Comparison of ENCODE assay signal across 1 cellular context in genomic region chr15:88509964-88510363, GRCh38.
TF ChIP-seq lines count a peak whose summit lies in the region.

No MANE protein-coding gene starts in this region.

TF ChIP-seq in GM23338, 12 proteins besides CTCF, POLR2A, EP300 and RAD21 (continued from another document):
- TF ChIP-seq, protein P1, sequence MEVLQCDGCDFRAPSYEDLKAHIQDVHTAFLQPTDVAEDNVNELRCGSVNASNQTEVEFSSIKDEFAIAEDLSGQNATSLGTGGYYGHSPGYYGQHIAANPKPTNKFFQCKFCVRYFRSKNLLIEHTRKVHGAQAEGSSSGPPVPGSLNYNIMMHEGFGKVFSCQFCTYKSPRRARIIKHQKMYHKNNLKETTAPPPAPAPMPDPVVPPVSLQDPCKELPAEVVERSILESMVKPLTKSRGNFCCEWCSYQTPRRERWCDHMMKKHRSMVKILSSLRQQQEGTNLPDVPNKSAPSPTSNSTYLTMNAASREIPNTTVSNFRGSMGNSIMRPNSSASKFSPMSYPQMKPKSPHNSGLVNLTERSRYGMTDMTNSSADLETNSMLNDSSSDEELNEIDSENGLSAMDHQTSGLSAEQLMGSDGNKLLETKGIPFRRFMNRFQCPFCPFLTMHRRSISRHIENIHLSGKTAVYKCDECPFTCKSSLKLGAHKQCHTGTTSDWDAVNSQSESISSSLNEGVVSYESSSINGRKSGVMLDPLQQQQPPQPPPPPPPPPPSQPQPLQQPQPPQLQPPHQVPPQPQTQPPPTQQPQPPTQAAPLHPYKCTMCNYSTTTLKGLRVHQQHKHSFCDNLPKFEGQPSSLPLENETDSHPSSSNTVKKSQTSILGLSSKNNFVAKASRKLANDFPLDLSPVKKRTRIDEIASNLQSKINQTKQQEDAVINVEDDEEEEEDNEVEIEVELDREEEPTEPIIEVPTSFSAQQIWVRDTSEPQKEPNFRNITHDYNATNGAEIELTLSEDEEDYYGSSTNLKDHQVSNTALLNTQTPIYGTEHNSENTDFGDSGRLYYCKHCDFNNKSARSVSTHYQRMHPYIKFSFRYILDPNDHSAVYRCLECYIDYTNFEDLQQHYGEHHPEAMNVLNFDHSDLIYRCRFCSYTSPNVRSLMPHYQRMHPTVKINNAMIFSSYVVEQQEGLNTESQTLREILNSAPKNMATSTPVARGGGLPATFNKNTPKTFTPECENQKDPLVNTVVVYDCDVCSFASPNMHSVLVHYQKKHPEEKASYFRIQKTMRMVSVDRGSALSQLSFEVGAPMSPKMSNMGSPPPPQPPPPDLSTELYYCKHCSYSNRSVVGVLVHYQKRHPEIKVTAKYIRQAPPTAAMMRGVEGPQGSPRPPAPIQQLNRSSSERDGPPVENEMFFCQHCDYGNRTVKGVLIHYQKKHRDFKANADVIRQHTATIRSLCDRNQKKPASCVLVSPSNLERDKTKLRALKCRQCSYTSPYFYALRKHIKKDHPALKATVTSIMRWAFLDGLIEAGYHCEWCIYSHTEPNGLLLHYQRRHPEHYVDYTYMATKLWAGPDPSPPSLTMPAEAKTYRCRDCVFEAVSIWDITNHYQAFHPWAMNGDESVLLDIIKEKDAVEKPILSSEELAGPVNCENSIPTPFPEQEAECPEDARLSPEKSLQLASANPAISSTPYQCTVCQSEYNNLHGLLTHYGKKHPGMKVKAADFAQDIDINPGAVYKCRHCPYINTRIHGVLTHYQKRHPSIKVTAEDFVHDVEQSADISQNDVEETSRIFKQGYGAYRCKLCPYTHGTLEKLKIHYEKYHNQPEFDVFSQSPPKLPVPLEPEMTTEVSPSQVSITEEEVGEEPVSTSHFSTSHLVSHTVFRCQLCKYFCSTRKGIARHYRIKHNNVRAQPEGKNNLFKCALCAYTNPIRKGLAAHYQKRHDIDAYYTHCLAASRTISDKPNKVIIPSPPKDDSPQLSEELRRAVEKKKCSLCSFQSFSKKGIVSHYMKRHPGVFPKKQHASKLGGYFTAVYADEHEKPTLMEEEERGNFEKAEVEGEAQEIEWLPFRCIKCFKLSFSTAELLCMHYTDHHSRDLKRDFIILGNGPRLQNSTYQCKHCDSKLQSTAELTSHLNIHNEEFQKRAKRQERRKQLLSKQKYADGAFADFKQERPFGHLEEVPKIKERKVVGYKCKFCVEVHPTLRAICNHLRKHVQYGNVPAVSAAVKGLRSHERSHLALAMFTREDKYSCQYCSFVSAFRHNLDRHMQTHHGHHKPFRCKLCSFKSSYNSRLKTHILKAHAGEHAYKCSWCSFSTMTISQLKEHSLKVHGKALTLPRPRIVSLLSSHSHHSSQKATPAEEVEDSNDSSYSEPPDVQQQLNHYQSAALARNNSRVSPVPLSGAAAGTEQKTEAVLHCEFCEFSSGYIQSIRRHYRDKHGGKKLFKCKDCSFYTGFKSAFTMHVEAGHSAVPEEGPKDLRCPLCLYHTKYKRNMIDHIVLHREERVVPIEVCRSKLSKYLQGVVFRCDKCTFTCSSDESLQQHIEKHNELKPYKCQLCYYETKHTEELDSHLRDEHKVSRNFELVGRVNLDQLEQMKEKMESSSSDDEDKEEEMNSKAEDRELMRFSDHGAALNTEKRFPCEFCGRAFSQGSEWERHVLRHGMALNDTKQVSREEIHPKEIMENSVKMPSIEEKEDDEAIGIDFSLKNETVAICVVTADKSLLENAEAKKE (CRISPR knock-in tag; IDR thresholded peaks at IDR 0.05): no peak
- TF ChIP-seq, protein P2, sequence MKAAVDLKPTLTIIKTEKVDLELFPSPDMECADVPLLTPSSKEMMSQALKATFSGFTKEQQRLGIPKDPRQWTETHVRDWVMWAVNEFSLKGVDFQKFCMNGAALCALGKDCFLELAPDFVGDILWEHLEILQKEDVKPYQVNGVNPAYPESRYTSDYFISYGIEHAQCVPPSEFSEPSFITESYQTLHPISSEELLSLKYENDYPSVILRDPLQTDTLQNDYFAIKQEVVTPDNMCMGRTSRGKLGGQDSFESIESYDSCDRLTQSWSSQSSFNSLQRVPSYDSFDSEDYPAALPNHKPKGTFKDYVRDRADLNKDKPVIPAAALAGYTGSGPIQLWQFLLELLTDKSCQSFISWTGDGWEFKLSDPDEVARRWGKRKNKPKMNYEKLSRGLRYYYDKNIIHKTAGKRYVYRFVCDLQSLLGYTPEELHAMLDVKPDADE (IDR thresholded peaks at IDR 0.05): no peak
- TF ChIP-seq NANOG (IDR thresholded peaks at IDR 0.05; ENCODE audit: borderline replicate concordance): no peak
- TF ChIP-seq STAT1 (IDR thresholded peaks at IDR 0.05; ENCODE audit: unreplicated experiment): no peak
- TF ChIP-seq ZNF331 (CRISPR knock-in tag; IDR thresholded peaks at IDR 0.05; ENCODE audit: low read depth): no peak
- no peak for TF ChIP-seq ZNF114 (CRISPR knock-in tag; IDR thresholded peaks at IDR 0.05)
- no peak for TF ChIP-seq EZH2 (IDR thresholded peaks at IDR 0.05; ENCODE audit: low read depth, unreplicated experiment)
- no peak for TF ChIP-seq POLR2AphosphoS5 (IDR thresholded peaks at IDR 0.05; ENCODE audit: low read depth)
- TF ChIP-seq CREB1 (CRISPR knock-in tag; IDR thresholded peaks at IDR 0.05; ENCODE audit: low read depth): no peak
- no peak for TF ChIP-seq EZH2phosphoT487 (IDR thresholded peaks at IDR 0.05; ENCODE audit: unreplicated experiment)
